In genomic region chr11:7514099-7514725, GRCh38 we compare ENCODE assay signal across 1 cellular context.
TF ChIP-seq lines count a peak whose summit lies in the region.

No MANE protein-coding gene starts in this region.

TF ChIP-seq in SK-N-SH, 30 proteins besides CTCF, POLR2A, EP300 and RAD21 (continued from another document):
- TF ChIP-seq REST (IDR thresholded peaks at IDR 0.05; ENCODE audit: low read depth, low read length), result no peak
- no peak for TF ChIP-seq RFX5 (IDR thresholded peaks at IDR 0.05; ENCODE audit: low read length)
- TF ChIP-seq SMC3 (IDR thresholded peaks at IDR 0.05; ENCODE audit: low read depth, low read length), result no peak
- TF ChIP-seq TCF12 (IDR thresholded peaks at IDR 0.05), result no peak
- no peak for TF ChIP-seq TAF1 (IDR thresholded peaks at IDR 0.05; ENCODE audit: borderline replicate concordance, low read depth, low read length)
- no peak for TF ChIP-seq FOXM1 (IDR thresholded peaks at IDR 0.05; ENCODE audit: low read depth)
- TF ChIP-seq FOSL2 (IDR thresholded peaks at IDR 0.05; ENCODE audit: borderline replicate concordance, low read depth), result no peak
- TF ChIP-seq IRF3 (IDR thresholded peaks at IDR 0.05; ENCODE audit: low read depth, low read length), result no peak
- no peak for TF ChIP-seq TEAD4 (IDR thresholded peaks at IDR 0.05; ENCODE audit: borderline replicate concordance, insufficient read depth)
- TF ChIP-seq MEF2A (IDR thresholded peaks at IDR 0.05; ENCODE audit: borderline replicate concordance, low read depth), result no peak
- TF ChIP-seq GATA2 (CRISPR knock-in tag; IDR thresholded peaks at IDR 0.05), result no peak
- TF ChIP-seq MXI1 (IDR thresholded peaks at IDR 0.05; ENCODE audit: low read depth, low read length), result no peak
- TF ChIP-seq RXRA (IDR thresholded peaks at IDR 0.05; ENCODE audit: borderline replicate concordance, low read depth), result no peak
